Comparison of ENCODE assay signal across 26 cellular contexts in the genomic region with DNA sequence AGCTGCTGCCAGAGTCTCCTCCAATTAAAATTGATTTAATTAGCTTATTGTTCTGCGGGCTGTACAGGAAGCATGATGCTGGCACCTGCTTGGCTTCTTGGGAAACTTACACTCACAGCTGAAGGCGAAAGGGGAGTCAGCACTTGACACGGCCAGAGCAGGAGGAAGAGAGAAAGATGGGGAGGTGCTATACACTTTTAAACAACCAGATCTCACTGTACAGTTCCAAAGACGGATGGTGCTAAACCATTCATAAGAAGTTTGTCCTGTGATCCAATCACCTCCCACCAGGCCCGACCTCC. TPM values are rescaled to one million over a fixed set of nuclear protein-coding genes. Genes with fewer than 3 reads are reported as not detected.
DNase-seq lines count a peak whose midpoint lies in the region; ATAC-seq and TF ChIP-seq lines count a peak whose summit lies in the region.
"Had no signal": no experiment of that assay in that cellular context is flagged by ENCODE, and none has a peak within 500 bp of the region (broad histone marks: within the 10 kb centered on the region; RNA-seq: fewer than 3 reads in every experiment).

No MANE protein-coding gene starts in this region.

- no peaks in the 10 kb centered on the region for H3K27me3 ChIP-seq in KMS-11 (ENCODE audit: insufficient read depth, low read depth)
- H3K27me3 ChIP-seq: thyroid gland had no signal

- H3K27ac ChIP-seq in KMS-11, result peak overlapping the region; percentile 90
- H3K27ac ChIP-seq: psoas muscle, thyroid gland had no signal

- peaks cover 36% of the 10 kb centered on the region for H3K4me1 ChIP-seq in KMS-11 (ENCODE audit: low read depth, poor library complexity, severe bottlenecking)
- H3K4me1 ChIP-seq: psoas muscle had no signal

- H4K20me1 ChIP-seq in KMS-11 (ENCODE audit: insufficient read depth), result no peaks in the 10 kb centered on the region

- TF ChIP-seq CTCF in KMS-11 (conservative IDR thresholded peaks at IDR 0.05; ENCODE audit: low read depth, low read length), result no peak

- DNase-seq in NCI-H2171 treated with DMSO at 0.1 percent for 48 hours (lab: John Stamatoyannopoulos, UW) (peak; percentile 68), NCI-H2171 (lab: John Stamatoyannopoulos, UW) (no peak), SK-N-DZ (ENCODE audit: low spot score) (peak; percentile 81), left lobe of liver (ENCODE audit: low spot score) (peak; percentile 44), NCI-H187 treated with DMSO at 0.1 percent for 48 hours (lab: John Stamatoyannopoulos, UW) (no peak), HT-29 (ENCODE audit: low spot score) (no peak), occipital lobe (lab: John Stamatoyannopoulos, UW) (no peak)
- DNase-seq: activated naive CD8-positive, alpha-beta T cell treated with anti-CD3 and anti-CD28 coated beads for 36 hours; GOT3; heart left ventricle; immature natural killer cell; left ventricle myocardium superior; NCI-H1417 treated with DMSO at 0.1 percent for 48 hours; nephron progenitor cell; psoas muscle; RPMI8226; SK-N-SH; stimulated activated naive CD8-positive, alpha-beta T cell treated with anti-CD3 and anti-CD28 coated beads, Interleukin-15, Interleukin-2, amounts not matched to agents 100 U/mL and 50 U/mL, for 24 hours; thyroid gland had no signal

- no peaks in the 10 kb centered on the region for H3K36me3 ChIP-seq in KMS-11 (ENCODE audit: insufficient read depth)
- H3K36me3 ChIP-seq: heart left ventricle, thyroid gland had no signal

- H3K9ac ChIP-seq in KMS-11, result peak overlapping the region; percentile 73; the same call in 1 of the 2 replicates

- no peak overlapping the region for H3K4me3 ChIP-seq in KMS-11 (IDR thresholded peaks at IDR 0.05; ENCODE audit: insufficient read depth, low read depth, low read length)
- H3K4me3 ChIP-seq: GM12878, thyroid gland had no signal

- H3K4me2 ChIP-seq in KMS-11, result peak overlapping the region; percentile 87

- H3K79me2 ChIP-seq in KMS-11 (ENCODE audit: insufficient read depth, low read depth), result no peaks in the 10 kb centered on the region

- H2AFZ ChIP-seq in KMS-11 (ENCODE audit: low read depth), result peak overlapping the region; percentile 90

- ATAC-seq in left lobe of liver, result no peak
- ATAC-seq: activated CD4-positive, CD25-positive, alpha-beta regulatory T cell treated with anti-CD3 and anti-CD28 coated beads, Interleukin-2, amount 50 U/mL, for 24 hours; heart left ventricle; left ventricle myocardium superior; psoas muscle; stimulated activated naive CD8-positive, alpha-beta T cell treated with anti-CD3 and anti-CD28 coated beads, Interleukin-15, Interleukin-2, amounts not matched to agents 100 U/mL and 50 U/mL, for 24 hours had no signal

RNA-seq across cellular contexts. Expression of gene PRDM7, which starts 1.4 kb away (rescaled TPM):
- polyA plus RNA-seq in SK-N-DZ (2014; cell fraction: cytosol; rRNA removed), result not detected in 2 replicates
- not detected in 2 replicates for polyA plus RNA-seq in SK-N-DZ (2014; cell fraction: nucleus; rRNA removed)
- not detected for total RNA-seq in left lobe of liver
- not detected in 2 replicates for total RNA-seq in HT-29 (2014; rRNA removed; shearing (Covaris generic))
- total RNA-seq in occipital lobe, result not detected
- total RNA-seq: A673; activated CD8-positive, alpha-beta memory T cell treated with anti-CD3 and anti-CD28 coated beads for 36 hours; activated naive CD8-positive, alpha-beta T cell treated with anti-CD3 and anti-CD28 coated beads for 36 hours; cerebellum; fibroblast of lung; GM12878; heart left ventricle; left ventricle myocardium superior; psoas muscle; thyroid gland had no signal
- polyA plus RNA-seq: fibroblast of lung, GM12878, heart left ventricle, immature natural killer cell, psoas muscle, SK-N-SH had no signal

RNA-seq across cellular contexts. Expression of gene DBNDD1, which starts 59.3 kb away (rescaled TPM):
- polyA plus RNA-seq in SK-N-DZ (2014; cell fraction: cytosol; rRNA removed), result 90.8 and 91.6 TPM in 2 replicates
- polyA plus RNA-seq in SK-N-DZ (2014; cell fraction: nucleus; rRNA removed), result 51.7 and 56.1 TPM in 2 replicates
- 3.3 TPM for total RNA-seq in left lobe of liver
- total RNA-seq in HT-29 (2014; rRNA removed; shearing (Covaris generic)), result 15.8 and 19.9 TPM in 2 replicates
- 12.3 TPM for total RNA-seq in occipital lobe
- polyA plus RNA-seq: immature natural killer cell had no signal

Comparison
In these comparisons a context has a peak if more than half of its experiments do, and no peak if none do; other contexts are left out.
1. DNase-seq: peak in NCI-H2171 treated with DMSO at 0.1 percent for 48 hours (single experiment), SK-N-DZ (single experiment) and left lobe of liver (single experiment); none in NCI-H2171 (single experiment), NCI-H187 treated with DMSO at 0.1 percent for 48 hours (single experiment), HT-29 (single experiment) and occipital lobe (single experiment).